In the genomic region with DNA sequence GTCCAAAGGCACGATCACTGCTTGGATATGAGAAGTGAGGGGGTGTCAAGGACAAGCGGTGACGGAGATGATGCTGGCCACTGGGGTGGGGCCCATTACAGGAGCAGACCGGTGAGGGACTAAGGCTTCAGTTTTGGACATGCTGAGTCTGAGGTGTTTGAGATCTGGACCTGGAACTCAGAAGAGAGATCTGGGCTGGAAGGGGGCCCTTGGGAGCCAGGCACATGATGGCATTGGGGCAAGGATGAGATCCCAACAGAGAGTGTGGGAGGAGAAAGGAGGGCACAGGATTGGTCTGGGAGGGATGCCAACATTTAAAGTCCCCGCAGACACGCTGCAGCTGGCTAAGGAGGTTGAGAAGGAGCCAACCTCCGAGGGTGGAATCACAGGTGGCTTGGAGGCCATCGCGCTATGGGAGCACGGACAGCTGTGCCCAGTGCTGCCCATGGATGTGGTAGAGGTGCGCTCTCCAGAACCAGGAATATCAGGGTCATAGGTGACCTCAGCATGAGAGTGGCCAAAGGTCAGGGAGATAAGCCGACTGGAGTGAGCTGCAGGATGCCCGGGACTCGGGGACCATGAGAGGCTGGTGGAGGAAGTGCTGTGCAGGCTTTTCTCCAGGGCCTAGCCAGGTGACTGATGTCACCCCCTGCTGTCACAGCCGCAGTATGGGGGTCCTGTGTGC, we compare ENCODE assay signal across 1 cellular context.
TF ChIP-seq lines count a peak whose summit lies in the region.

No MANE protein-coding gene starts in this region.

TF ChIP-seq in HepG2, 621 proteins besides CTCF, POLR2A, EP300 and RAD21 (continued from another document and continues in another):
- TF ChIP-seq GMEB1 (CRISPR knock-in tag; IDR thresholded peaks at IDR 0.05; ENCODE audit: borderline replicate concordance), result no peak
- no peak for TF ChIP-seq THRA (CRISPR knock-in tag; IDR thresholded peaks at IDR 0.05; ENCODE audit: borderline replicate concordance)
- no peak for TF ChIP-seq RFXAP (CRISPR knock-in tag; IDR thresholded peaks at IDR 0.05; ENCODE audit: borderline replicate concordance)
- TF ChIP-seq PAWR (CRISPR knock-in tag; IDR thresholded peaks at IDR 0.05; ENCODE audit: borderline replicate concordance), result no peak
- TF ChIP-seq MAF1 (CRISPR knock-in tag; IDR thresholded peaks at IDR 0.05; ENCODE audit: borderline replicate concordance), result no peak
- 0 out of 2 replicates have a peak, but pooled peaks have one; percentile 13 for TF ChIP-seq FOSL2 (CRISPR knock-in tag; IDR thresholded peaks at IDR 0.05)
- TF ChIP-seq ZNF121 (CRISPR knock-in tag; IDR thresholded peaks at IDR 0.05), result no peak
- no peak for TF ChIP-seq CCDC6 (CRISPR knock-in tag; IDR thresholded peaks at IDR 0.05)
- TF ChIP-seq, protein P1, sequence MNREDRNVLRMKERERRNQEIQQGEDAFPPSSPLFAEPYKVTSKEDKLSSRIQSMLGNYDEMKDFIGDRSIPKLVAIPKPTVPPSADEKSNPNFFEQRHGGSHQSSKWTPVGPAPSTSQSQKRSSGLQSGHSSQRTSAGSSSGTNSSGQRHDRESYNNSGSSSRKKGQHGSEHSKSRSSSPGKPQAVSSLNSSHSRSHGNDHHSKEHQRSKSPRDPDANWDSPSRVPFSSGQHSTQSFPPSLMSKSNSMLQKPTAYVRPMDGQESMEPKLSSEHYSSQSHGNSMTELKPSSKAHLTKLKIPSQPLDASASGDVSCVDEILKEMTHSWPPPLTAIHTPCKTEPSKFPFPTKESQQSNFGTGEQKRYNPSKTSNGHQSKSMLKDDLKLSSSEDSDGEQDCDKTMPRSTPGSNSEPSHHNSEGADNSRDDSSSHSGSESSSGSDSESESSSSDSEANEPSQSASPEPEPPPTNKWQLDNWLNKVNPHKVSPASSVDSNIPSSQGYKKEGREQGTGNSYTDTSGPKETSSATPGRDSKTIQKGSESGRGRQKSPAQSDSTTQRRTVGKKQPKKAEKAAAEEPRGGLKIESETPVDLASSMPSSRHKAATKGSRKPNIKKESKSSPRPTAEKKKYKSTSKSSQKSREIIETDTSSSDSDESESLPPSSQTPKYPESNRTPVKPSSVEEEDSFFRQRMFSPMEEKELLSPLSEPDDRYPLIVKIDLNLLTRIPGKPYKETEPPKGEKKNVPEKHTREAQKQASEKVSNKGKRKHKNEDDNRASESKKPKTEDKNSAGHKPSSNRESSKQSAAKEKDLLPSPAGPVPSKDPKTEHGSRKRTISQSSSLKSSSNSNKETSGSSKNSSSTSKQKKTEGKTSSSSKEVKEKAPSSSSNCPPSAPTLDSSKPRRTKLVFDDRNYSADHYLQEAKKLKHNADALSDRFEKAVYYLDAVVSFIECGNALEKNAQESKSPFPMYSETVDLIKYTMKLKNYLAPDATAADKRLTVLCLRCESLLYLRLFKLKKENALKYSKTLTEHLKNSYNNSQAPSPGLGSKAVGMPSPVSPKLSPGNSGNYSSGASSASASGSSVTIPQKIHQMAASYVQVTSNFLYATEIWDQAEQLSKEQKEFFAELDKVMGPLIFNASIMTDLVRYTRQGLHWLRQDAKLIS (CRISPR knock-in tag; IDR thresholded peaks at IDR 0.05), result no peak
- no peak for TF ChIP-seq KLF11 (CRISPR knock-in tag; IDR thresholded peaks at IDR 0.05)
- TF ChIP-seq GATAD2A (CRISPR knock-in tag; IDR thresholded peaks at IDR 0.05), result 0 out of 2 replicates have a peak, but pooled peaks have one; percentile 14
- no peak for TF ChIP-seq RORA (CRISPR knock-in tag; IDR thresholded peaks at IDR 0.05)
- peak; percentile 29; the same call in 1 of the 2 replicates for TF ChIP-seq STAG1 (CRISPR knock-in tag; IDR thresholded peaks at IDR 0.05)
- no peak for TF ChIP-seq ZFP36L2 (CRISPR knock-in tag; IDR thresholded peaks at IDR 0.05)
- TF ChIP-seq JUN (CRISPR knock-in tag; IDR thresholded peaks at IDR 0.05), result no peak
- TF ChIP-seq FOXO1 (CRISPR knock-in tag; IDR thresholded peaks at IDR 0.05), result no peak
- TF ChIP-seq KDM3A (CRISPR knock-in tag; IDR thresholded peaks at IDR 0.05; ENCODE audit: low read depth), result no peak
- TF ChIP-seq SP140L (CRISPR knock-in tag; IDR thresholded peaks at IDR 0.05; ENCODE audit: borderline replicate concordance), result no peak
- no peak for TF ChIP-seq GPBP1L1 (CRISPR knock-in tag; IDR thresholded peaks at IDR 0.05)
- no peak for TF ChIP-seq ZNF615 (CRISPR knock-in tag; IDR thresholded peaks at IDR 0.05; ENCODE audit: borderline replicate concordance)
- TF ChIP-seq ZNF788 (CRISPR knock-in tag; IDR thresholded peaks at IDR 0.05; ENCODE audit: borderline replicate concordance), result no peak
- no peak for TF ChIP-seq ZSCAN29 (CRISPR knock-in tag; conservative IDR thresholded peaks at IDR 0.05)
- no peak for TF ChIP-seq SRSF1 (optimal IDR thresholded peaks at IDR 0.05; ENCODE audit: low read depth, low read length)
- TF ChIP-seq NR2F6 (IDR thresholded peaks at IDR 0.05), result peak; percentile 61; the same call in 1 of the 2 replicates
- peak; percentile 70 for TF ChIP-seq NR2F6 (CRISPR knock-in tag; IDR thresholded peaks at IDR 0.05)
- no peak for TF ChIP-seq SMARCE1 (IDR thresholded peaks at IDR 0.05; ENCODE audit: borderline replicate concordance)
- TF ChIP-seq TOPORS (CRISPR knock-in tag; IDR thresholded peaks at IDR 0.05), result no peak
- no peak for TF ChIP-seq HBP1 (CRISPR knock-in tag; IDR thresholded peaks at IDR 0.05; ENCODE audit: low read depth)
- no peak for TF ChIP-seq ZNF766 (CRISPR knock-in tag; IDR thresholded peaks at IDR 0.05; ENCODE audit: borderline replicate concordance)
- no peak for TF ChIP-seq ARID2 (CRISPR knock-in tag; IDR thresholded peaks at IDR 0.05; ENCODE audit: borderline replicate concordance)
- TF ChIP-seq KAT7 (CRISPR knock-in tag; IDR thresholded peaks at IDR 0.05; ENCODE audit: borderline replicate concordance), result no peak
- no peak for TF ChIP-seq ATF1 (CRISPR knock-in tag; IDR thresholded peaks at IDR 0.05)
- TF ChIP-seq NFIC (IDR thresholded peaks at IDR 0.05; ENCODE audit: low read length), result no peak
- TF ChIP-seq MTF2 (CRISPR knock-in tag; IDR thresholded peaks at IDR 0.05; ENCODE audit: borderline replicate concordance), result no peak
- no peak for TF ChIP-seq BHLHE40 (IDR thresholded peaks at IDR 0.05; ENCODE audit: low read length)
- TF ChIP-seq KDM5B (CRISPR knock-in tag; IDR thresholded peaks at IDR 0.05; ENCODE audit: borderline replicate concordance), result 0 out of 2 replicates have a peak, but pooled peaks have one; percentile 29
- TF ChIP-seq ZBTB42 (CRISPR knock-in tag; IDR thresholded peaks at IDR 0.05), result no peak
- TF ChIP-seq, protein P2, sequence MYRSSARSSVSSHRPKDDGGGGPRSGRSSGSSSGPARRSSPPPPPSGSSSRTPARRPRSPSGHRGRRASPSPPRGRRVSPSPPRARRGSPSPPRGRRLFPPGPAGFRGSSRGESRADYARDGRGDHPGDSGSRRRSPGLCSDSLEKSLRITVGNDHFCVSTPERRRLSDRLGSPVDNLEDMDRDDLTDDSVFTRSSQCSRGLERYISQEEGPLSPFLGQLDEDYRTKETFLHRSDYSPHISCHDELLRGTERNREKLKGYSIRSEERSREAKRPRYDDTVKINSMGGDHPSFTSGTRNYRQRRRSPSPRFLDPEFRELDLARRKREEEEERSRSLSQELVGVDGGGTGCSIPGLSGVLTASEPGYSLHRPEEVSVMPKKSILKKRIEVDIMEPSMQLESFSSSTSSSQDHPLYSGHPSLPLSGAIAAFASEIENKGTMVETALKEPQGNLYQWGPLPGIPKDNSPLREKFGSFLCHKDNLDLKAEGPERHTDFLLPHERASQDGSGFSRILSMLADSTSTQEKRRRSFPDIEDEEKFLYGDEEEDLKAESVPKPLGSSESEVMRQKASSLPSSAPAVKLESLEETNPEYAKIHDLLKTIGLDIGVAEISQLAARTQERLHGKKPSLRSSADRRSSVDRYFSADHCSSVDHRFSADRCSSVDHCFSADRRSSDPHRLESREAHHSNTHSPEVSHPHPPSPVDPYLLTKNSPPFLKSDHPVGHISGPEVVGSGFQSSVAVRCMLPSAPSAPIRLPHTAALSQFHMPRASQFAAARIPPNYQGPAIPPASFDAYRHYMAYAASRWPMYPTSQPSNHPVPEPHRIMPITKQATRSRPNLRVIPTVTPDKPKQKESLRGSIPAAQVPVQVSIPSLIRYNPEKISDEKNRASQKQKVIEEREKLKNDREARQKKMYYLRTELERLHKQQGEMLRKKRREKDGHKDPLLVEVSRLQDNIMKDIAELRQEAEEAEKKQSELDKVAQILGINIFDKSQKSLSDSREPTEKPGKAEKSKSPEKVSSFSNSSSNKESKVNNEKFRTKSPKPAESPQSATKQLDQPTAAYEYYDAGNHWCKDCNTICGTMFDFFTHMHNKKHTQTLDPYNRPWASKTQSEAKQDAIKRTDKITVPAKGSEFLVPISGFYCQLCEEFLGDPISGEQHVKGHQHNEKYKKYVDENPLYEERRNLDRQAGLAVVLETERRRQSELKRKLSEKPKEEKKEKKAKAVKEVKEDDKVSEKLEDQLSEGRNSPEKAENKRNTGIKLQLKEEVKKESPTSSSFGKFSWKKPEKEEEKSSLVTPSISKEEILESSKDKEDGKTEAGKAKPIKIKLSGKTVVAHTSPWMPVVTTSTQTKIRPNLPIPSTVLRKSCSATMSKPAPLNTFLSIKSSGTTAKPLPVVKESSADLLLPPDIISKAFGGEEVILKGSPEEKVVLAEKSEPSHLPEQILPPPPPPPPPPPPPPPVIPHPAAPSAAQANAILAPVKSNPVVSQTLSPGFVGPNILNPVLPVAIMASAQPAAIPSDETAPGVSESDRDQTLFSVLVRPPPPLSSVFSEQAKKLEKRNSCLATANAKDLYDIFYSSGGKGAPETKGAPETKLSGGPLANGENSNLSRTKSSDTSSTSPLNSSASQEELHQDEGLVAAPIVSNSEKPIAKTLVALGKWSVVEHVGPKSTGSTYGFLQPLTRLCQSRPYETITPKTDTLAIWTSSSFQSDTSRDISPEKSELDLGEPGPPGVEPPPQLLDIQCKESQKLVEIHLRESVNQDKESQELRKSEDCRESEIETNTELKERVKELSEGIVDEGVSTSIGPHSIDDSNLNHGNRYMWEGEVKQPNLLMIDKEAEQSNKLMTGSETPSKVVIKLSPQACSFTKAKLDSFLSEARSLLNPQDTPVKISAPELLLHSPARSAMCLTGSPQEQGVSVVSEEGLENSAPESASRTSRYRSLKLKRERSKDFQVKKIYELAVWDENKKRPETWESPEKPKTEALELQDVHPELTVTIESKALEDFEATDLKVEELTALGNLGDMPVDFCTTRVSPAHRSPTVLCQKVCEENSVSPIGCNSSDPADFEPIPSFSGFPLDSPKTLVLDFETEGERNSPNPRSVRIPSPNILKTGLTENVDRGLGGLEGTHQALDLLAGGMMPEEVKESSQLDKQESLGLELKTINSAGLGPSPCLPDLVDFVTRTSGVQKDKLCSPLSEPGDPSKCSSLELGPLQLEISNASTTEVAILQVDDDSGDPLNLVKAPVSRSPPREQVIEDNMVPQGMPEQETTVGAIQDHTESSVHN (CRISPR knock-in tag; IDR thresholded peaks at IDR 0.05), result no peak
- no peak for TF ChIP-seq ZNF879 (CRISPR knock-in tag; IDR thresholded peaks at IDR 0.05)
- no peak for TF ChIP-seq ZNF33A (CRISPR knock-in tag; IDR thresholded peaks at IDR 0.05; ENCODE audit: borderline replicate concordance)
